1 cellular context compared by ENCODE assay signal in the genomic region with DNA sequence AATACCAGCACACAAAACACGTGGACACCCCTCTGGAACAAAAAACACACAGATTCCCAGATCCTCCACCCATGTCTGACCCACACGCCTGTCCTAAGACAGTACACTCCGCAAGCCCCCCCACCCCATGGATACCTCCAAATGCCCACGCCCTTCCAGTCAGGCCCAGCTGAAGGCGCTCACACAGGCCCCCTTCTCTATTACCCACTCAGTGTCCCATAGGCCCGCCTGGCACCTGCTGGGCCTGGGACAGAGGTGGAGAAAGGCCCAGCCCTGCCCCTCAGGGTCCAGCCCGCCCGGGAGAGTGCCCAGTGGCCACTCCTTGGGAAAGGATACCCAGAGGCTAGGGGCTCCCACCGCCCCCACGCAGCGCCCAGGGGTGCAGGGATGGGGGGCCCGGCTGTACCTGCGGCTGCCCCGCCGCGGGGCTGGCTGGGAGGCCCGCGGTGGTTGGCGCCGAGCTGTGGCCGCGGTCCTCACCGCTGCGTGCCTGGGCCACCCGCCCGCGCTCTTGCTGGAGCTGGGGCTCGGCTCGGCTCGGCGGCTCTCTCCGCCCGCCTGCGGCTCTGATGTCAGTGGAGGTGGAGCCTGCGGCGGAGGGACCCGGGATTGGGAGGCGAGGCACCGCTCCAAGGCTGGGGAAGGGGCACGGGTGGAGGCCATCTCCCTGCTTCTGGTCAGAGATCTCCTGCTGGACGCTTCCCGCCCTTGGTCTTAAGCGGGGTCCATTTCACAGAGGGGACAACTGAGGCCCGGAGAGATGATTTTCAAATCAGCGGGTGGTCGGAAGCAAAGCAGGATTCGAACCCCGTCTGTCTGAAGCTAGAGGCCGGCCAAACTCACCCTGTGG.
TF ChIP-seq lines count a peak whose summit lies in the region.

A gene (minus strand): TSS at position 522 of the 850 bp plus-strand sequence. CDS start 2,198 bp downstream, outside the sequence.

TF ChIP-seq in HEK293, 187 proteins besides CTCF, POLR2A, EP300 and RAD21 (continued from another document and continues in another):
- TF ChIP-seq ZNF114 (tag by site-specific recombination; IDR thresholded peaks at IDR 0.05) (no peak), SALL2 (tag by site-specific recombination; IDR thresholded peaks at IDR 0.05; ENCODE audit: borderline replicate concordance) (no peak), ZNF629 (tag by site-specific recombination; IDR thresholded peaks at IDR 0.05) (no peak), ZNF121 (tag by site-specific recombination; IDR thresholded peaks at IDR 0.05) (no peak), ZSCAN16 (tag by site-specific recombination; IDR thresholded peaks at IDR 0.05) (no peak), ZFHX2 (tag by site-specific recombination; conservative IDR thresholded peaks at IDR 0.05) (no peak; the same call in 1 of the 2 replicates), ZNF37A (tag by site-specific recombination; IDR thresholded peaks at IDR 0.05) (no peak), ZFP41 (tag by site-specific recombination; IDR thresholded peaks at IDR 0.05; ENCODE audit: borderline replicate concordance) (no peak), ZFP69B (tag by site-specific recombination; IDR thresholded peaks at IDR 0.05) (no peak), ZNF843 (tag by site-specific recombination; IDR thresholded peaks at IDR 0.05) (no peak), PRDM1 (tag by site-specific recombination; IDR thresholded peaks at IDR 0.05) (no peak), ZNF747 (tag by site-specific recombination; IDR thresholded peaks at IDR 0.05) (no peak), TRIM28 (IDR thresholded peaks at IDR 0.05; ENCODE audit: borderline replicate concordance, low read length) (no peak), ZNF837 (tag by site-specific recombination; IDR thresholded peaks at IDR 0.05) (no peak), ZNF335 (tag by site-specific recombination; conservative IDR thresholded peaks at IDR 0.05) (peak; percentile 94), SETDB1 (IDR thresholded peaks at IDR 0.05; ENCODE audit: insufficient read length, low read length) (no peak), HOXA7 (CRISPR knock-in tag; IDR thresholded peaks at IDR 0.05; ENCODE audit: borderline replicate concordance) (no peak), ZNF202 (tag by site-specific recombination; IDR thresholded peaks at IDR 0.05; ENCODE audit: borderline replicate concordance) (no peak), ZNF138 (tag by site-specific recombination; IDR thresholded peaks at IDR 0.05; ENCODE audit: borderline replicate concordance) (no peak), IKZF3 (tag by site-specific recombination; IDR thresholded peaks at IDR 0.05) (peak; percentile 82), ZNF549 (tag by site-specific recombination; IDR thresholded peaks at IDR 0.05) (no peak), ZNF292 (tag by site-specific recombination; IDR thresholded peaks at IDR 0.05; ENCODE audit: borderline replicate concordance, low read depth) (no peak), ZNF501 (tag by site-specific recombination; IDR thresholded peaks at IDR 0.05) (no peak), ZNF394 (tag by site-specific recombination; IDR thresholded peaks at IDR 0.05; ENCODE audit: borderline replicate concordance) (no peak), ZNF221 (tag by site-specific recombination; IDR thresholded peaks at IDR 0.05; ENCODE audit: borderline replicate concordance) (no peak), YY1 (tag by site-specific recombination; IDR thresholded peaks at IDR 0.05) (no peak), ZNF155 (tag by site-specific recombination; IDR thresholded peaks at IDR 0.05) (no peak), ZNF76 (tag by site-specific recombination; IDR thresholded peaks at IDR 0.05; ENCODE audit: borderline replicate concordance, low read depth) (peak; percentile 58; the same call in 1 of the 2 replicates), ZNF548 (tag by site-specific recombination; IDR thresholded peaks at IDR 0.05) (no peak), ZNF544 (tag by site-specific recombination; IDR thresholded peaks at IDR 0.05) (no peak), ZNF350 (tag by site-specific recombination; IDR thresholded peaks at IDR 0.05) (no peak), BCL11A (tag by site-specific recombination; IDR thresholded peaks at IDR 0.05; ENCODE audit: low read depth) (no peak), ZNF664 (tag by site-specific recombination; IDR thresholded peaks at IDR 0.05) (no peak), REPIN1 (tag by site-specific recombination; IDR thresholded peaks at IDR 0.05; ENCODE audit: low read depth) (no peak), HOXD13 (CRISPR knock-in tag; IDR thresholded peaks at IDR 0.05; ENCODE audit: borderline replicate concordance) (no peak), ZNF433 (tag by site-specific recombination; IDR thresholded peaks at IDR 0.05; ENCODE audit: low read depth) (no peak), ZNF596 (tag by site-specific recombination; IDR thresholded peaks at IDR 0.05) (peak; percentile 55; the same call in 1 of the 2 replicates), MZF1 (tag by site-specific recombination; IDR thresholded peaks at IDR 0.05; ENCODE audit: borderline replicate concordance) (no peak), ZIC2 (tag by site-specific recombination; IDR thresholded peaks at IDR 0.05) (peak; percentile 86), ZNF621 (tag by site-specific recombination; IDR thresholded peaks at IDR 0.05) (no peak), RBAK (tag by site-specific recombination; IDR thresholded peaks at IDR 0.05) (no peak), ZNF391 (tag by site-specific recombination; IDR thresholded peaks at IDR 0.05; ENCODE audit: borderline replicate concordance, low read depth) (no peak), ZNF211 (tag by site-specific recombination; IDR thresholded peaks at IDR 0.05; ENCODE audit: low read depth) (no peak), ZNF600 (tag by site-specific recombination; IDR thresholded peaks at IDR 0.05) (no peak), SCRT1 (tag by site-specific recombination; IDR thresholded peaks at IDR 0.05; ENCODE audit: borderline replicate concordance) (no peak), ZFP37 (tag by site-specific recombination; IDR thresholded peaks at IDR 0.05) (no peak), ZNF248 (tag by site-specific recombination; IDR thresholded peaks at IDR 0.05) (no peak)
- TF ChIP-seq, protein P1, sequence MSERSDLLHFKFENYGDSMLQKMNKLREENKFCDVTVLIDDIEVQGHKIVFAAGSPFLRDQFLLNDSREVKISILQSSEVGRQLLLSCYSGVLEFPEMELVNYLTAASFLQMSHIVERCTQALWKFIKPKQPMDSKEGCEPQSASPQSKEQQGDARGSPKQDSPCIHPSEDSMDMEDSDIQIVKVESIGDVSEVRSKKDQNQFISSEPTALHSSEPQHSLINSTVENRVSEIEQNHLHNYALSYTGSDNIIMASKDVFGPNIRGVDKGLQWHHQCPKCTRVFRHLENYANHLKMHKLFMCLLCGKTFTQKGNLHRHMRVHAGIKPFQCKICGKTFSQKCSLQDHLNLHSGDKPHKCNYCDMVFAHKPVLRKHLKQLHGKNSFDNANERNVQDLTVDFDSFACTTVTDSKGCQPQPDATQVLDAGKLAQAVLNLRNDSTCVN (tag by site-specific recombination; optimal IDR thresholded peaks at IDR 0.05), result peak; percentile 56
- TF ChIP-seq, protein P2, sequence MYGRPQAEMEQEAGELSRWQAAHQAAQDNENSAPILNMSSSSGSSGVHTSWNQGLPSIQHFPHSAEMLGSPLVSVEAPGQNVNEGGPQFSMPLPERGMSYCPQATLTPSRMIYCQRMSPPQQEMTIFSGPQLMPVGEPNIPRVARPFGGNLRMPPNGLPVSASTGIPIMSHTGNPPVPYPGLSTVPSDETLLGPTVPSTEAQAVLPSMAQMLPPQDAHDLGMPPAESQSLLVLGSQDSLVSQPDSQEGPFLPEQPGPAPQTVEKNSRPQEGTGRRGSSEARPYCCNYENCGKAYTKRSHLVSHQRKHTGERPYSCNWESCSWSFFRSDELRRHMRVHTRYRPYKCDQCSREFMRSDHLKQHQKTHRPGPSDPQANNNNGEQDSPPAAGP (tag by site-specific recombination; IDR thresholded peaks at IDR 0.05), result no peak; the same call in 1 of the 2 replicates
- TF ChIP-seq, protein P3, sequence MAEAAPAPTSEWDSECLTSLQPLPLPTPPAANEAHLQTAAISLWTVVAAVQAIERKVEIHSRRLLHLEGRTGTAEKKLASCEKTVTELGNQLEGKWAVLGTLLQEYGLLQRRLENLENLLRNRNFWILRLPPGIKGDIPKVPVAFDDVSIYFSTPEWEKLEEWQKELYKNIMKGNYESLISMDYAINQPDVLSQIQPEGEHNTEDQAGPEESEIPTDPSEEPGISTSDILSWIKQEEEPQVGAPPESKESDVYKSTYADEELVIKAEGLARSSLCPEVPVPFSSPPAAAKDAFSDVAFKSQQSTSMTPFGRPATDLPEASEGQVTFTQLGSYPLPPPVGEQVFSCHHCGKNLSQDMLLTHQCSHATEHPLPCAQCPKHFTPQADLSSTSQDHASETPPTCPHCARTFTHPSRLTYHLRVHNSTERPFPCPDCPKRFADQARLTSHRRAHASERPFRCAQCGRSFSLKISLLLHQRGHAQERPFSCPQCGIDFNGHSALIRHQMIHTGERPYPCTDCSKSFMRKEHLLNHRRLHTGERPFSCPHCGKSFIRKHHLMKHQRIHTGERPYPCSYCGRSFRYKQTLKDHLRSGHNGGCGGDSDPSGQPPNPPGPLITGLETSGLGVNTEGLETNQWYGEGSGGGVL (tag by site-specific recombination; IDR thresholded peaks at IDR 0.05), result no peak
- TF ChIP-seq, protein P4, sequence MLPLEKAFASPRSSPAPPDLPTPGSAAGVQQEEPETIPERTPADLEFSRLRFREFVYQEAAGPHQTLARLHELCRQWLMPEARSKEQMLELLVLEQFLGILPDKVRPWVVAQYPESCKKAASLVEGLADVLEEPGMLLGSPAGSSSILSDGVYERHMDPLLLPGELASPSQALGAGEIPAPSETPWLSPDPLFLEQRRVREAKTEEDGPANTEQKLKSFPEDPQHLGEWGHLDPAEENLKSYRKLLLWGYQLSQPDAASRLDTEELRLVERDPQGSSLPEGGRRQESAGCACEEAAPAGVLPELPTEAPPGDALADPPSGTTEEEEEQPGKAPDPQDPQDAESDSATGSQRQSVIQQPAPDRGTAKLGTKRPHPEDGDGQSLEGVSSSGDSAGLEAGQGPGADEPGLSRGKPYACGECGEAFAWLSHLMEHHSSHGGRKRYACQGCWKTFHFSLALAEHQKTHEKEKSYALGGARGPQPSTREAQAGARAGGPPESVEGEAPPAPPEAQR (tag by site-specific recombination; IDR thresholded peaks at IDR 0.05), result no peak
- TF ChIP-seq, protein P5, sequence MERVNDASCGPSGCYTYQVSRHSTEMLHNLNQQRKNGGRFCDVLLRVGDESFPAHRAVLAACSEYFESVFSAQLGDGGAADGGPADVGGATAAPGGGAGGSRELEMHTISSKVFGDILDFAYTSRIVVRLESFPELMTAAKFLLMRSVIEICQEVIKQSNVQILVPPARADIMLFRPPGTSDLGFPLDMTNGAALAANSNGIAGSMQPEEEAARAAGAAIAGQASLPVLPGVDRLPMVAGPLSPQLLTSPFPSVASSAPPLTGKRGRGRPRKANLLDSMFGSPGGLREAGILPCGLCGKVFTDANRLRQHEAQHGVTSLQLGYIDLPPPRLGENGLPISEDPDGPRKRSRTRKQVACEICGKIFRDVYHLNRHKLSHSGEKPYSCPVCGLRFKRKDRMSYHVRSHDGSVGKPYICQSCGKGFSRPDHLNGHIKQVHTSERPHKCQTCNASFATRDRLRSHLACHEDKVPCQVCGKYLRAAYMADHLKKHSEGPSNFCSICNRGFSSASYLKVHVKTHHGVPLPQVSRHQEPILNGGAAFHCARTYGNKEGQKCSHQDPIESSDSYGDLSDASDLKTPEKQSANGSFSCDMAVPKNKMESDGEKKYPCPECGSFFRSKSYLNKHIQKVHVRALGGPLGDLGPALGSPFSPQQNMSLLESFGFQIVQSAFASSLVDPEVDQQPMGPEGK (tag by site-specific recombination; IDR thresholded peaks at IDR 0.05), result peak; percentile 48; the same call in 1 of the 2 replicates
- TF ChIP-seq, protein P6, sequence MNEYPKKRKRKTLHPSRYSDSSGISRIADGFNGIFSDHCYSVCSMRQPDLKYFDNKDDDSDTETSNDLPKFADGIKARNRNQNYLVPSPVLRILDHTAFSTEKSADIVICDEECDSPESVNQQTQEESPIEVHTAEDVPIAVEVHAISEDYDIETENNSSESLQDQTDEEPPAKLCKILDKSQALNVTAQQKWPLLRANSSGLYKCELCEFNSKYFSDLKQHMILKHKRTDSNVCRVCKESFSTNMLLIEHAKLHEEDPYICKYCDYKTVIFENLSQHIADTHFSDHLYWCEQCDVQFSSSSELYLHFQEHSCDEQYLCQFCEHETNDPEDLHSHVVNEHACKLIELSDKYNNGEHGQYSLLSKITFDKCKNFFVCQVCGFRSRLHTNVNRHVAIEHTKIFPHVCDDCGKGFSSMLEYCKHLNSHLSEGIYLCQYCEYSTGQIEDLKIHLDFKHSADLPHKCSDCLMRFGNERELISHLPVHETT (tag by site-specific recombination; IDR thresholded peaks at IDR 0.05), result no peak
- TF ChIP-seq, protein P7, sequence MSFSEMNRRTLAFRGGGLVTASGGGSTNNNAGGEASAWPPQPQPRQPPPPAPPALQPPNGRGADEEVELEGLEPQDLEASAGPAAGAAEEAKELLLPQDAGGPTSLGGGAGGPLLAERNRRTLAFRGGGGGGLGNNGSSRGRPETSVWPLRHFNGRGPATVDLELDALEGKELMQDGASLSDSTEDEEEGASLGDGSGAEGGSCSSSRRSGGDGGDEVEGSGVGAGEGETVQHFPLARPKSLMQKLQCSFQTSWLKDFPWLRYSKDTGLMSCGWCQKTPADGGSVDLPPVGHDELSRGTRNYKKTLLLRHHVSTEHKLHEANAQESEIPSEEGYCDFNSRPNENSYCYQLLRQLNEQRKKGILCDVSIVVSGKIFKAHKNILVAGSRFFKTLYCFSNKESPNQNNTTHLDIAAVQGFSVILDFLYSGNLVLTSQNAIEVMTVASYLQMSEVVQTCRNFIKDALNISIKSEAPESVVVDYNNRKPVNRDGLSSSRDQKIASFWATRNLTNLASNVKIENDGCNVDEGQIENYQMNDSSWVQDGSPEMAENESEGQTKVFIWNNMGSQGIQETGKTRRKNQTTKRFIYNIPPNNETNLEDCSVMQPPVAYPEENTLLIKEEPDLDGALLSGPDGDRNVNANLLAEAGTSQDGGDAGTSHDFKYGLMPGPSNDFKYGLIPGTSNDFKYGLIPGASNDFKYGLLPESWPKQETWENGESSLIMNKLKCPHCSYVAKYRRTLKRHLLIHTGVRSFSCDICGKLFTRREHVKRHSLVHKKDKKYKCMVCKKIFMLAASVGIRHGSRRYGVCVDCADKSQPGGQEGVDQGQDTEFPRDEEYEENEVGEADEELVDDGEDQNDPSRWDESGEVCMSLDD (tag by site-specific recombination; IDR thresholded peaks at IDR 0.05), result no peak; the same call in 1 of the 2 replicates
- TF ChIP-seq, protein P8, sequence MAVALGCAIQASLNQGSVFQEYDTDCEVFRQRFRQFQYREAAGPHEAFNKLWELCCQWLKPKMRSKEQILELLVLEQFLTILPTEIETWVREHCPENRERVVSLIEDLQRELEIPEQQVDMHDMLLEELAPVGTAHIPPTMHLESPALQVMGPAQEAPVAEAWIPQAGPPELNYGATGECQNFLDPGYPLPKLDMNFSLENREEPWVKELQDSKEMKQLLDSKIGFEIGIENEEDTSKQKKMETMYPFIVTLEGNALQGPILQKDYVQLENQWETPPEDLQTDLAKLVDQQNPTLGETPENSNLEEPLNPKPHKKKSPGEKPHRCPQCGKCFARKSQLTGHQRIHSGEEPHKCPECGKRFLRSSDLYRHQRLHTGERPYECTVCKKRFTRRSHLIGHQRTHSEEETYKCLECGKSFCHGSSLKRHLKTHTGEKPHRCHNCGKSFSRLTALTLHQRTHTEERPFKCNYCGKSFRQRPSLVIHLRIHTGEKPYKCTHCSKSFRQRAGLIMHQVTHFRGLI (tag by site-specific recombination; IDR thresholded peaks at IDR 0.05), result no peak
